ENCODE assay signal across 27 cellular contexts in genomic region chr20:48092596-48093280, GRCh38.
"Had no signal": no experiment of that assay in that cellular context is flagged by ENCODE, and none has a peak within 500 bp of the region (broad histone marks: within the 10 kb centered on the region; RNA-seq: fewer than 3 reads in every experiment).

No MANE protein-coding gene starts in this region.

- H3K4me3 Mint-ChIP-seq: naive thymus-derived CD8-positive, alpha-beta T cell; nephron; neural progenitor cell; stimulated activated effector memory CD8-positive, alpha-beta T cell treated with anti-CD3 and anti-CD28 coated beads, Interleukin-12 subunit alpha, Interleukin-12 subunit beta, amount 100 ng/mL, for 72 hours; stimulated activated naive CD8-positive, alpha-beta T cell treated with anti-CD3 and anti-CD28 coated beads, Interleukin-15, Interleukin-2, amounts not matched to agents 100 ng/mL and 50 ng/mL, for 24 hours had no signal

- H3K36me3 Mint-ChIP-seq: naive thymus-derived CD8-positive, alpha-beta T cell; neural progenitor cell; stimulated activated effector memory CD8-positive, alpha-beta T cell treated with anti-CD3 and anti-CD28 coated beads, Interleukin-12 subunit alpha, Interleukin-12 subunit beta, amount 100 ng/mL, for 72 hours had no signal

- H3K9me3 Mint-ChIP-seq: stimulated activated effector memory CD8-positive, alpha-beta T cell treated with anti-CD3 and anti-CD28 coated beads, Interleukin-12 subunit alpha, Interleukin-12 subunit beta, amount 100 ng/mL, for 72 hours; stimulated activated naive CD8-positive, alpha-beta T cell treated with anti-CD3 and anti-CD28 coated beads, Interleukin-15, Interleukin-2, amounts not matched to agents 100 ng/mL and 50 ng/mL, for 24 hours had no signal

- H3K4me1 Mint-ChIP-seq: naive thymus-derived CD8-positive, alpha-beta T cell; stimulated activated effector memory CD8-positive, alpha-beta T cell treated with anti-CD3 and anti-CD28 coated beads, Interleukin-12 subunit alpha, Interleukin-12 subunit beta, amount 100 ng/mL, for 72 hours had no signal

- H3K27ac ChIP-seq: left lung, lower lobe of right lung, neural progenitor cell, ovary, prostate gland, sigmoid colon, spleen, suprapubic skin, thoracic aorta, tibial artery, uterus had no signal

- H3K27me3 ChIP-seq: neural progenitor cell, ovary, uterus had no signal

- H3K9ac ChIP-seq: neural progenitor cell had no signal

- H2AFZ ChIP-seq: neural progenitor cell had no signal

- H3K4me1 ChIP-seq: left lung, lower lobe of right lung, prostate gland, sigmoid colon, spleen, suprapubic skin, tibial artery, uterus had no signal

- DNase-seq: hippocampal formation; kidney glomerular epithelial cell; left cardiac atrium; left lung; lower lobe of right lung; mammary epithelial cell; mesenchymal stem cell; naive thymus-derived CD8-positive, alpha-beta T cell; ovary; retina; right cardiac atrium; sigmoid colon; small intestine; spleen; stimulated activated CD4-positive, alpha-beta T cell treated with anti-CD3 and anti-CD28 coated beads, Interleukin-4, amount 100 ng/mL, for 24 hours; stimulated activated naive CD4-positive, alpha-beta T cell; tibial artery; trophoblast cell; uterus had no signal

- FAIRE-seq: keratinocyte, small intestine had no signal

- H3K9me3 ChIP-seq: left lung, lower lobe of right lung, ovary, prostate gland, sigmoid colon, spleen, suprapubic skin, thoracic aorta, tibial artery, uterus had no signal

- H3K36me3 ChIP-seq: left lung, lower lobe of right lung, neural progenitor cell, ovary, prostate gland, sigmoid colon, spleen, suprapubic skin, thoracic aorta, tibial artery, uterus had no signal

- H3K4me3 ChIP-seq: left lung, lower lobe of right lung, neural progenitor cell, ovary, prostate gland, sigmoid colon, spleen, suprapubic skin, thoracic aorta, tibial artery, uterus had no signal

- H3K4me2 ChIP-seq: neural progenitor cell had no signal

- ATAC-seq: left cardiac atrium; left lung; lower lobe of right lung; naive thymus-derived CD8-positive, alpha-beta T cell; right cardiac atrium; stimulated activated effector memory CD8-positive, alpha-beta T cell treated with anti-CD3 and anti-CD28 coated beads, Interleukin-12 subunit alpha, Interleukin-12 subunit beta, amount 100 ng/mL, for 72 hours had no signal

- H3K27ac Mint-ChIP-seq: naive thymus-derived CD8-positive, alpha-beta T cell; neural progenitor cell; stimulated activated effector memory CD8-positive, alpha-beta T cell treated with anti-CD3 and anti-CD28 coated beads, Interleukin-12 subunit alpha, Interleukin-12 subunit beta, amount 100 ng/mL, for 72 hours; stimulated activated naive CD8-positive, alpha-beta T cell treated with anti-CD3 and anti-CD28 coated beads, Interleukin-15, Interleukin-2, amounts not matched to agents 100 ng/mL and 50 ng/mL, for 24 hours had no signal
